In genomic region chr17:998111-998510, GRCh38 we compare ENCODE assay signal across 9 cellular contexts. TPM values are rescaled to one million over a fixed set of nuclear protein-coding genes. Genes with fewer than 3 reads are reported as not detected.
DNase-seq lines count a peak whose midpoint lies in the region; ATAC-seq and TF ChIP-seq lines count a peak whose summit lies in the region.
"Had no signal": no experiment of that assay in that cellular context is flagged by ENCODE, and none has a peak within 500 bp of the region (broad histone marks: within the 10 kb centered on the region; RNA-seq: fewer than 3 reads in every experiment).

No MANE protein-coding gene starts in this region.

- in situ Hi-C loops in astrocyte of the cerebellum (cut with HindIII; ENCODE audit: low sequenced_read_pairs): loop anchor here (25.0 kb wide), 1 partner anchor 211 kb away; the partner anchor contains the start of genes GLOD4 and MRM3

- peak overlapping the region in 1 of 2 experiments; percentile 19 for H2BK12ac ChIP-seq in mesenchymal stem cell (ENCODE audit: low read length in 2 of 2)

- H3K14ac ChIP-seq in mesenchymal stem cell (ENCODE audit: low read length in 2 of 2): no peak overlapping the region

- no peak overlapping the region for H3K4ac ChIP-seq in mesenchymal stem cell (ENCODE audit: low read depth in 1 of 2, low read length in 2 of 2)

- no peak for TF ChIP-seq CTCF in AG04449 (IDR thresholded peaks at IDR 0.05; ENCODE audit: insufficient read depth, low read length, missing control alignments)
- no peak for TF ChIP-seq CTCF in HFF-Myc (IDR thresholded peaks at IDR 0.05; ENCODE audit: low read depth, low read length, missing control alignments)
- no peak for TF ChIP-seq CTCF in astrocyte of the cerebellum (IDR thresholded peaks at IDR 0.05; ENCODE audit: low read depth, low read length, missing control alignments)

- H3K27ac ChIP-seq in mesenchymal stem cell (ENCODE audit: low read length, poor library complexity, severe bottlenecking): no peak overlapping the region

- H2AK5ac ChIP-seq in mesenchymal stem cell (ENCODE audit: low read length, severe bottlenecking): no peak overlapping the region

- POLR2A ChIA-PET in AG04449 (lab: Yijun Ruan, JAX): interaction anchor here (1.7 kb wide), 1 partner anchor 18 kb away, joined by 3 read pairs; the partner anchor contains the start of gene NXN

- H3K23ac ChIP-seq in mesenchymal stem cell (ENCODE audit: low read length in 2 of 2): no peak overlapping the region

- no peak overlapping the region for H3K18ac ChIP-seq in mesenchymal stem cell (ENCODE audit: low read depth in 1 of 2, low read length in 2 of 2)

- no peak overlapping the region for H2BK15ac ChIP-seq in mesenchymal stem cell (ENCODE audit: low read depth, poor library complexity, severe bottlenecking)

- peaks cover 5% of the 10 kb centered on the region for H3K79me1 ChIP-seq in mesenchymal stem cell (replicated peaks; ENCODE audit: low read length, poor library complexity, severe bottlenecking)

- peak overlapping the region; percentile 100 for H3K9ac ChIP-seq in mesenchymal stem cell (ENCODE audit: low read length)

- no peaks in the 10 kb centered on the region for H3K9me3 ChIP-seq in mesenchymal stem cell (ENCODE audit: control insufficient read depth, low read length)
- H3K9me3 ChIP-seq: adrenal gland had no signal

- peaks cover 31 to 40% of the 10 kb centered on the region in 2 experiments for H3K36me3 ChIP-seq in mesenchymal stem cell (ENCODE audit: control insufficient read depth in 1 of 2, insufficient read depth in 2 of 2, low read depth in 1 of 2, low read length in 2 of 2)

- peak overlapping the region; percentile 61 for H3K4me2 ChIP-seq in mesenchymal stem cell (ENCODE audit: low read length, poor library complexity, severe bottlenecking)

- H3K4me3 ChIP-seq in AG04449 (ENCODE audit: low read depth, low read length): peak overlapping the region; percentile 100
- peak overlapping the region; percentile 99 for H3K4me3 ChIP-seq in HFF-Myc (replicated peaks; ENCODE audit: low read depth, low read length)
- H3K4me3 ChIP-seq in astrocyte of the cerebellum (ENCODE audit: low read depth, low read length): peak overlapping the region; percentile 99
- H3K4me3 ChIP-seq in mesenchymal stem cell (ENCODE audit: insufficient read depth in 1 of 2, low read depth in 1 of 2, low read length in 2 of 2): peak overlapping the region in 1 of 2 experiments; percentile 100

- H3K27me3 ChIP-seq in mesenchymal stem cell (ENCODE audit: control insufficient read depth in 1 of 2, insufficient read depth in 1 of 2, low read length in 2 of 2): no peaks in the 10 kb centered on the region
- H3K27me3 ChIP-seq: adrenal gland had no signal

- H2BK5ac ChIP-seq in mesenchymal stem cell (ENCODE audit: low read depth, low read length, poor library complexity, severe bottlenecking): no peak overlapping the region

- no peak overlapping the region for H2BK120ac ChIP-seq in mesenchymal stem cell (ENCODE audit: low read depth, low read length)

- H4K91ac ChIP-seq in mesenchymal stem cell (ENCODE audit: low read length): no peak overlapping the region

- no peak for ATAC-seq in GM21528 (IDR thresholded peaks at IDR 0.05; ENCODE audit: low FRiP score, unreplicated experiment)

- no peak overlapping the region for H4K8ac ChIP-seq in mesenchymal stem cell (ENCODE audit: low read length)

- CTCF ChIA-PET in AG04449 (lab: Yijun Ruan, JAX): interaction anchor here (1.0 to 11.6 kb wide), 11 partner anchors 8 to 282 kb away, joined by 3 to 146 read pairs (median 5); partner anchors contain the start of genes GEMIN4, GLOD4, MRM3 and NXN

- no peak overlapping the region for H2AFZ ChIP-seq in mesenchymal stem cell (ENCODE audit: low read depth, low read length)

- H3K4me1 ChIP-seq in mesenchymal stem cell (ENCODE audit: control insufficient read depth, insufficient read depth, low read depth, low read length): peaks cover 29% of the 10 kb centered on the region

- WGBS in mesenchymal stem cell: 82% methylated on average over 2 of the region's 2 CpGs

- DNase-seq in AG04449 (ENCODE audit: low read depth, low spot score) (no peak), HFF-Myc (ENCODE audit: extremely low read depth, low read depth) (no peak), astrocyte of the cerebellum (ENCODE audit: low read depth) (no peak), mesenchymal stem cell (no peak), NK-92 (lab: John Stamatoyannopoulos, UW; ENCODE audit: unreplicated experiment) (no peak), epidermal melanocyte (ENCODE audit: insufficient read length, low spot score) (no peak), middle frontal gyrus (ENCODE audit: extremely low spot score, low spot score) (no peak)
- DNase-seq: adrenal gland had no signal

RNA-seq across cellular contexts. Expression of gene TIMM22, which starts 1.2 kb away (rescaled TPM):
- polyA plus RNA-seq in mesenchymal stem cell (2013, experiment 1 of 2): 14.9 TPM
- polyA plus RNA-seq in mesenchymal stem cell (2013, experiment 2 of 2): 15.8 TPM

RNA-seq across cellular contexts. Expression of gene NXN, which starts 18.5 kb away (rescaled TPM):
- polyA plus RNA-seq in mesenchymal stem cell (2013, experiment 1 of 2): 83.3 TPM
- 82.4 TPM for polyA plus RNA-seq in mesenchymal stem cell (2013, experiment 2 of 2)
